In genomic region chr2:198096007-198096406, GRCh38 we compare ENCODE assay signal across 13 cellular contexts.
"Had no signal": no experiment of that assay in that cellular context is flagged by ENCODE, and none has a peak within 500 bp of the region (broad histone marks: within the 10 kb centered on the region; RNA-seq: fewer than 3 reads in every experiment).

No MANE protein-coding gene starts in this region.

- H3K27me3 Mint-ChIP-seq: activated CD4-positive, alpha-beta memory T cell treated with anti-CD3 and anti-CD28 coated beads for 36 hours; activated T-cell treated with anti-CD3 and anti-CD28 coated beads, Interleukin-2, amount 50 U/mL, for 24 hours; stimulated activated memory B cell treated with anti-CD40 and anti-IgM and Interleukin-4, amounts not matched to agents 10 μg/mL and 1 μg/mL and 100 μg/mL, for 72 hours had no signal

- DNase-seq: activated CD4-positive, alpha-beta memory T cell treated with anti-CD3 and anti-CD28 coated beads for 36 hours; activated gamma-delta T cell; activated T-cell treated with anti-CD3 and anti-CD28 coated beads, Interleukin-2, amount 50 U/mL, for 24 hours; hippocampal formation; left lung; mammary epithelial cell; mucosa of descending colon; natural killer cell; posterior cingulate gyrus; stimulated activated CD4-positive, alpha-beta T cell treated with anti-CD3 and anti-CD28 coated beads, Interleukin-2, amount 100 ng/mL, for 48 hours; WERI-Rb-1 had no signal

- H3K27ac Mint-ChIP-seq: activated CD4-positive, alpha-beta memory T cell treated with anti-CD3 and anti-CD28 coated beads for 36 hours; activated naive CD4-positive, alpha-beta T cell treated with anti-CD3 and anti-CD28 coated beads, Interleukin-2, amount 50 U/mL, for 72 hours; activated T-cell treated with anti-CD3 and anti-CD28 coated beads, Interleukin-2, amount 50 U/mL, for 24 hours; natural killer cell; stimulated activated memory B cell treated with anti-CD40 and anti-IgM and Interleukin-4, amounts not matched to agents 10 μg/mL and 1 μg/mL and 100 μg/mL, for 72 hours had no signal

- H3K9me3 Mint-ChIP-seq: activated CD4-positive, alpha-beta memory T cell treated with anti-CD3 and anti-CD28 coated beads for 36 hours; activated naive CD4-positive, alpha-beta T cell treated with anti-CD3 and anti-CD28 coated beads, Interleukin-2, amount 50 U/mL, for 72 hours; activated T-cell treated with anti-CD3 and anti-CD28 coated beads, Interleukin-2, amount 50 U/mL, for 24 hours had no signal

- H3K4me3 Mint-ChIP-seq: activated CD4-positive, alpha-beta memory T cell treated with anti-CD3 and anti-CD28 coated beads for 36 hours; activated T-cell treated with anti-CD3 and anti-CD28 coated beads, Interleukin-2, amount 50 U/mL, for 24 hours; natural killer cell; stimulated activated memory B cell treated with anti-CD40 and anti-IgM and Interleukin-4, amounts not matched to agents 10 μg/mL and 1 μg/mL and 100 μg/mL, for 72 hours had no signal

- H3K36me3 Mint-ChIP-seq: activated CD4-positive, alpha-beta memory T cell treated with anti-CD3 and anti-CD28 coated beads for 36 hours; activated naive CD4-positive, alpha-beta T cell treated with anti-CD3 and anti-CD28 coated beads, Interleukin-2, amount 50 U/mL, for 72 hours; natural killer cell; stimulated activated memory B cell treated with anti-CD40 and anti-IgM and Interleukin-4, amounts not matched to agents 10 μg/mL and 1 μg/mL and 100 μg/mL, for 72 hours had no signal

- ATAC-seq: activated naive CD4-positive, alpha-beta T cell treated with anti-CD3 and anti-CD28 coated beads, Interleukin-2, amount 50 U/mL, for 72 hours; left lung; mucosa of descending colon; natural killer cell; stimulated activated memory B cell treated with anti-CD40 and anti-IgM and Interleukin-4, amounts not matched to agents 10 μg/mL and 1 μg/mL and 100 μg/mL, for 72 hours had no signal

- H3K4me1 Mint-ChIP-seq: natural killer cell; stimulated activated memory B cell treated with anti-CD40 and anti-IgM and Interleukin-4, amounts not matched to agents 10 μg/mL and 1 μg/mL and 100 μg/mL, for 72 hours had no signal
